ENCODE assay signal across 17 cellular contexts in the genomic region with DNA sequence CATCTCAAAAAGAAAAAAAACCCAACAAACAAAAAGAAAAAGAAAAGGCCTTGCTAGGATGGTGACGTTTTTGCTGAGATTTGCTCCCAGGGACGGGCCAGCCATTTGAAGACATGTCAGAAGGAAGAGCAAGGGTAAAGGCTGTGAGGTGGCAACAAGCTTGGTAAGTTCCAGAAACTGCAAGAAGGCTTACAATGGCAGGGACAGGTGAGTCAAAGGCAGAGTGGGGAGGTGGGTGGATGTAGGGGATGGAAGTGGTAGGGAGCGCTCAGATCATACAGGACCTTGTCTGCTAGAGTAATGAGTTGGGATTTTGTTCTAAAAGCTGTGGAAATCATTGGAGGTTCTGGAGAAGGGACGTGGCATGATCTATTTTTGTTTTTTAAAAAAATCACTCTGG. TPM values are rescaled to one million over a fixed set of nuclear protein-coding genes. Genes with fewer than 3 reads are reported as not detected.
DNase-seq lines count a peak whose midpoint lies in the region; ATAC-seq and TF ChIP-seq lines count a peak whose summit lies in the region.
"Had no signal": no experiment of that assay in that cellular context is flagged by ENCODE, and none has a peak within 500 bp of the region (broad histone marks: within the 10 kb centered on the region; RNA-seq: fewer than 3 reads in every experiment).

No MANE protein-coding gene starts in this region.

- no peak for TF ChIP-seq CTCF in GM12865 (IDR thresholded peaks at IDR 0.05; ENCODE audit: insufficient read depth, low read depth, low read length, missing control alignments)

- peaks cover 54% of the 10 kb centered on the region for H3K4me1 Mint-ChIP-seq in activated CD8-positive, alpha-beta T cell treated with anti-CD3 and anti-CD28 coated beads, Interleukin-2, amount 10 ng/mL, durations not matched to agents 7 days and 5 days (ENCODE audit: low read depth)
- peaks cover 40 to 70% (median 59%) of the 10 kb centered on the region in 7 donors for H3K4me1 Mint-ChIP-seq in naive thymus-derived CD4-positive, alpha-beta T cell

- CTCF ChIA-PET in activated CD8-positive, alpha-beta T cell treated with anti-CD3 and anti-CD28 coated beads, Interleukin-2, amount 10 ng/mL, durations not matched to agents 7 days and 5 days (lab: Charles Lee), result no interaction called here
- CTCF ChIA-PET in naive thymus-derived CD4-positive, alpha-beta T cell (lab: Charles Lee), result interaction anchor here (0.7 kb wide), 1 partner anchor 10 kb away, joined by 3 read pairs; no protein-coding TSS in a partner anchor

- no peak overlapping the region for H3K4me3 ChIP-seq in GM12865 (ENCODE audit: low read depth, low read length)
- no peak overlapping the region for H3K4me3 ChIP-seq in naive thymus-derived CD4-positive, alpha-beta T cell (ENCODE audit: low read length)
- H3K4me3 ChIP-seq: colonic mucosa, suprapubic skin had no signal

- H3K36me3 Mint-ChIP-seq in activated CD8-positive, alpha-beta T cell treated with anti-CD3 and anti-CD28 coated beads, Interleukin-2, amount 10 ng/mL, durations not matched to agents 7 days and 5 days (ENCODE audit: low read depth), result peaks cover 10% of the 10 kb centered on the region
- peaks cover 9 to 17% (median 12%) of the 10 kb centered on the region in 5 donors for H3K36me3 Mint-ChIP-seq in naive thymus-derived CD4-positive, alpha-beta T cell

- POLR2A ChIA-PET in activated CD8-positive, alpha-beta T cell treated with anti-CD3 and anti-CD28 coated beads, Interleukin-2, amount 10 ng/mL, durations not matched to agents 7 days and 5 days (lab: Charles Lee), result no interaction called here
- POLR2A ChIA-PET in naive thymus-derived CD4-positive, alpha-beta T cell (lab: Charles Lee), result no interaction called here

- no peaks in the 10 kb centered on the region for H3K27me3 Mint-ChIP-seq in activated CD8-positive, alpha-beta T cell treated with anti-CD3 and anti-CD28 coated beads, Interleukin-2, amount 10 ng/mL, durations not matched to agents 7 days and 5 days (ENCODE audit: low read depth)
- no peaks in the 10 kb centered on the region for H3K27me3 Mint-ChIP-seq in naive thymus-derived CD4-positive, alpha-beta T cell

- no peak for ATAC-seq in activated CD8-positive, alpha-beta T cell treated with anti-CD3 and anti-CD28 coated beads, Interleukin-2, amount 10 ng/mL, durations not matched to agents 7 days and 5 days
- no peak for ATAC-seq in naive thymus-derived CD4-positive, alpha-beta T cell
- no peak for ATAC-seq in HG02623 (IDR thresholded peaks at IDR 0.05; ENCODE audit: unreplicated experiment)

- H3K4me3 Mint-ChIP-seq in activated CD8-positive, alpha-beta T cell treated with anti-CD3 and anti-CD28 coated beads, Interleukin-2, amount 10 ng/mL, durations not matched to agents 7 days and 5 days, result no peak overlapping the region
- no peak overlapping the region for H3K4me3 Mint-ChIP-seq in naive thymus-derived CD4-positive, alpha-beta T cell
- H3K4me3 Mint-ChIP-seq: HFFc6 had no signal

- H3K27ac ChIP-seq in naive thymus-derived CD4-positive, alpha-beta T cell (ENCODE audit: low read depth, low read length), result no peak overlapping the region
- H3K27ac ChIP-seq: colonic mucosa, suprapubic skin had no signal

- no peaks in the 10 kb centered on the region for H3K27me3 ChIP-seq in naive thymus-derived CD4-positive, alpha-beta T cell (ENCODE audit: control insufficient read depth in 2 of 2, insufficient read depth in 2 of 2, low read length in 2 of 2)
- H3K27me3 ChIP-seq: colonic mucosa, suprapubic skin had no signal

- H3K27ac Mint-ChIP-seq in activated CD8-positive, alpha-beta T cell treated with anti-CD3 and anti-CD28 coated beads, Interleukin-2, amount 10 ng/mL, durations not matched to agents 7 days and 5 days, result peak overlapping the region; percentile 5
- peak overlapping the region in 5 of 9 donors; percentile 1 to 62 (median 34) for H3K27ac Mint-ChIP-seq in naive thymus-derived CD4-positive, alpha-beta T cell
- H3K27ac Mint-ChIP-seq: HFFc6 had no signal

- peaks cover 23 to 33% of the 10 kb centered on the region in 2 donors for H3K4me1 ChIP-seq in naive thymus-derived CD4-positive, alpha-beta T cell (ENCODE audit: control insufficient read depth in 2 of 2, insufficient read depth in 2 of 2, low read length in 2 of 2)

- DNase-seq in activated effector memory CD4-positive, alpha-beta T cell treated with anti-CD3 and anti-CD28 coated beads, Interleukin-2, amount 50 U/mL, for 16 hours, result peak; percentile 58
- no peak for DNase-seq in activated effector memory CD4-positive, alpha-beta T cell treated with Interleukin-2 at 50 U/mL for 16 hours
- DNase-seq in GM12865 (ENCODE audit: low read depth), result peak; percentile 7
- no peak for DNase-seq in activated CD8-positive, alpha-beta T cell treated with anti-CD3 and anti-CD28 coated beads, Interleukin-2, amount 10 ng/mL, durations not matched to agents 7 days and 5 days
- no peak for DNase-seq in naive thymus-derived CD4-positive, alpha-beta T cell
- no peak for DNase-seq in cortex of kidney (lab: John Stamatoyannopoulos, UW)
- no peak for DNase-seq in pons (ENCODE audit: low spot score)
- DNase-seq: activated CD4-positive, CD25-positive, alpha-beta regulatory T cell; colonic mucosa; foreskin fibroblast; HFFc6; kidney glomerular epithelial cell; NCI-H1436; retina; T-helper 1 cell had no signal

- no peaks in the 10 kb centered on the region for H3K36me3 ChIP-seq in naive thymus-derived CD4-positive, alpha-beta T cell (ENCODE audit: control insufficient read depth in 2 of 3, insufficient read depth in 3 of 3, low read length in 3 of 3)
- H3K36me3 ChIP-seq: colonic mucosa, suprapubic skin had no signal

- H3K9me3 ChIP-seq in naive thymus-derived CD4-positive, alpha-beta T cell (ENCODE audit: control insufficient read depth in 2 of 3, low read length in 3 of 3), result no peaks in the 10 kb centered on the region
- H3K9me3 ChIP-seq: colonic mucosa, suprapubic skin had no signal

- no peaks in the 10 kb centered on the region for H3K9me3 Mint-ChIP-seq in activated CD8-positive, alpha-beta T cell treated with anti-CD3 and anti-CD28 coated beads, Interleukin-2, amount 10 ng/mL, durations not matched to agents 7 days and 5 days (ENCODE audit: insufficient read depth)
- no peaks in the 10 kb centered on the region for H3K9me3 Mint-ChIP-seq in naive thymus-derived CD4-positive, alpha-beta T cell
- H3K9me3 Mint-ChIP-seq: HFFc6 had no signal

- intact Hi-C loops in naive thymus-derived CD4-positive, alpha-beta T cell (cut with micrococcal nuclease), result no loop called here

RNA-seq across cellular contexts. Expression of gene KIF3B, which starts 4.3 kb away (rescaled TPM):
- 10 to 100 TPM; 15.1 to 16.0 TPM for total RNA-seq in activated CD8-positive, alpha-beta T cell treated with anti-CD3 and anti-CD28 coated beads, Interleukin-2, amount 10 ng/mL, durations not matched to agents 7 days and 5 days
- total RNA-seq in naive thymus-derived CD4-positive, alpha-beta T cell, result 10 to 100 TPM in 4 of 5 experiments, 1 to 10 TPM in 1; 9.3 to 19.5 (median 11.5) TPM
- polyA plus RNA-seq in naive thymus-derived CD4-positive, alpha-beta T cell, result 1 to 10 TPM; 1.5 to 2.7 TPM

Comparison
In these comparisons a context has a peak if more than half of its experiments do, and no peak if none do; other contexts are left out.
1. DNase-seq: peak in activated effector memory CD4-positive, alpha-beta T cell treated with anti-CD3 and anti-CD28 coated beads, Interleukin-2, amount 50 U/mL, for 16 hours (single experiment) and GM12865 (single experiment); none in activated effector memory CD4-positive, alpha-beta T cell treated with Interleukin-2 at 50 U/mL for 16 hours (single experiment), activated CD8-positive, alpha-beta T cell treated with anti-CD3 and anti-CD28 coated beads, Interleukin-2, amount 10 ng/mL, durations not matched to agents 7 days and 5 days (single experiment), naive thymus-derived CD4-positive, alpha-beta T cell (0 of 9), cortex of kidney (single experiment) and pons (single experiment).